13 cellular contexts compared by ENCODE assay signal in genomic region chr3:98565237-98565643, GRCh38. TPM values are rescaled to one million over a fixed set of nuclear protein-coding genes. Genes with fewer than 3 reads are reported as not detected.
A peak's percentile ranks its signal among the peaks of the same experiment; 100 is the strongest.
DNase-seq lines count a peak whose midpoint lies in the region; ATAC-seq and TF ChIP-seq lines count a peak whose summit lies in the region.
"Had no signal": no experiment of that assay in that cellular context is flagged by ENCODE, and none has a peak within 500 bp of the region (broad histone marks: within the 10 kb centered on the region; RNA-seq: fewer than 3 reads in every experiment).

No MANE protein-coding gene starts in this region.

- TF ChIP-seq CTCF in adrenal gland (IDR thresholded peaks at IDR 0.05): no peak

- DNase-seq in DMS53 (lab: John Stamatoyannopoulos, UW) (peak; percentile 39), SHP77 treated with DMSO at 0.1 percent for 48 hours (lab: John Stamatoyannopoulos, UW) (peak; percentile 18), left colon (no peak), adrenal gland (no peak), pons (ENCODE audit: low spot score) (no peak), COR-L47 (lab: John Stamatoyannopoulos, UW) (no peak)
- DNase-seq in stimulated activated CD4-positive, alpha-beta T cell treated with anti-CD3 and anti-CD28 coated beads, Interleukin-4, amount 100 ng/mL, for 4 hours: no peak
- DNase-seq: brain microvascular endothelial cell, Calu3, hypothalamus, NCI-H2029 had no signal

- no peaks in the 10 kb centered on the region for H3K4me1 ChIP-seq in adrenal gland (replicated peaks in 1 of 2)

- TF ChIP-seq POLR2A in adrenal gland (IDR thresholded peaks at IDR 0.05): no peak

- ATAC-seq in GM18870 (IDR thresholded peaks at IDR 0.05; ENCODE audit: unreplicated experiment) (peak; percentile 19), left colon (peak; percentile 65)

- H3K27me3 ChIP-seq in adrenal gland: no peaks in the 10 kb centered on the region
- H3K27me3 ChIP-seq: brain microvascular endothelial cell had no signal

- no peaks in the 10 kb centered on the region for H3K9me3 ChIP-seq in adrenal gland (replicated peaks in 1 of 3)

- 46 to 88% (median 70%) methylated on average over 3 of the region's 3 CpGs for WGBS in adrenal gland, 4 donors

- no peak overlapping the region for H3K27ac ChIP-seq in adrenal gland
- H3K27ac ChIP-seq: brain microvascular endothelial cell had no signal

- no peaks in the 10 kb centered on the region for H3K36me3 ChIP-seq in adrenal gland (replicated peaks in 1 of 2)
- H3K36me3 ChIP-seq: brain microvascular endothelial cell had no signal

- intact Hi-C loops in left colon (cut with DNase I, micrococcal nuclease) (no loop called here), adrenal gland (cut with DNase I) (no loop called here)

- H3K4me3 ChIP-seq in adrenal gland: no peak overlapping the region

RNA-seq across cellular contexts. Expression of gene CPOX, which starts 28.2 kb away (rescaled TPM):
- 10 to 100 TPM; 15.6 to 16.3 TPM for total RNA-seq in left colon
- total RNA-seq in adrenal gland: 10 to 100 TPM; 11.0 to 59.8 (median 23.4) TPM
- 10 to 100 TPM in 2 of 3 donors, 1 to 10 TPM in 1; 9.0 to 15.6 (median 14.3) TPM for polyA plus RNA-seq in adrenal gland

RNA-seq across cellular contexts. Expression of gene GPR15, which starts 33.5 kb away (rescaled TPM):
- 1 to 10 TPM; 2.4 to 6.1 TPM for total RNA-seq in left colon
- under 1 TPM in 2 of 8 donors, not detected in 6; 0.14 to 0.39 TPM for total RNA-seq in adrenal gland
- not detected for polyA plus RNA-seq in adrenal gland
- total RNA-seq: Calu3, mesothelial cell of epicardium had no signal

RNA-seq across cellular contexts. Expression of gene CLDND1, which starts 42.5 kb away (rescaled TPM):
- total RNA-seq in left colon: 10 to 100 TPM; 47.5 to 70.9 TPM
- 100 to 1,000 TPM in 1 of 8 donors, 10 to 100 TPM in 7; 45.3 to 112 (median 64.2) TPM for total RNA-seq in adrenal gland
- 10 to 100 TPM; 52.7 to 88.5 (median 61.8) TPM for polyA plus RNA-seq in adrenal gland

Comparison
In these comparisons a context has a peak if more than half of its experiments do, and no peak if none do; other contexts are left out.
1. DNase-seq: peak in DMS53 (single experiment) and SHP77 treated with DMSO at 0.1 percent for 48 hours (single experiment); none in left colon (0 of 2), stimulated activated CD4-positive, alpha-beta T cell treated with anti-CD3 and anti-CD28 coated beads, Interleukin-4, amount 100 ng/mL, for 4 hours (0 of 2), adrenal gland (0 of 7), pons (single experiment) and COR-L47 (single experiment).